Comparison of ENCODE assay signal across 1 cellular context in the genomic region with DNA sequence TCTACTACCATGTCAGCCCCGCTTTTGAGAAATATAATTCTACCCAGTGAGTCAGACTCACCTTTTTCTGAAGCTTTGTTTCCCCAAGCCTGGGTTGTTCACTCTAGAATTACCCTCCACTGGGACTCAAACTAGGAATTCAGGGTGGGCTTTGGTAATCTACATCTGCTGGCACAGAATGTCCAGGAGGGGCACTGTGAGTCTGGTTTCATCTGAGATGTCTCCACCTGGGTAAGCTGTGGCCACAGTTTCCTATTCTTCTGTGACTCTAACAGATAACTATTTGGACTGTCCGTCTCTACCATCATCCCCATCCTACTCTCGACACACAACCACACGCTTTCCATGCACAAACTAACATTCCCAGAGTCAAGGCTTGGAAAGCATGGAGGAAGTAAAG.
TF ChIP-seq lines count a peak whose summit lies in the region.

No MANE protein-coding gene starts in this region.

TF ChIP-seq in K562, 482 proteins besides CTCF, POLR2A, EP300 and RAD21 (continued from another document):
- TF ChIP-seq LARP7 (IDR thresholded peaks at IDR 0.05) (no peak), POLR3A (IDR thresholded peaks at IDR 0.05; ENCODE audit: borderline replicate concordance, extremely low read depth, insufficient read depth, insufficient read length) (no peak), ZNF583 (CRISPR knock-in tag; IDR thresholded peaks at IDR 0.05) (no peak), SRSF9 (IDR thresholded peaks at IDR 0.05; ENCODE audit: borderline replicate concordance, low read depth, low read length) (no peak)
